In the genomic region with DNA sequence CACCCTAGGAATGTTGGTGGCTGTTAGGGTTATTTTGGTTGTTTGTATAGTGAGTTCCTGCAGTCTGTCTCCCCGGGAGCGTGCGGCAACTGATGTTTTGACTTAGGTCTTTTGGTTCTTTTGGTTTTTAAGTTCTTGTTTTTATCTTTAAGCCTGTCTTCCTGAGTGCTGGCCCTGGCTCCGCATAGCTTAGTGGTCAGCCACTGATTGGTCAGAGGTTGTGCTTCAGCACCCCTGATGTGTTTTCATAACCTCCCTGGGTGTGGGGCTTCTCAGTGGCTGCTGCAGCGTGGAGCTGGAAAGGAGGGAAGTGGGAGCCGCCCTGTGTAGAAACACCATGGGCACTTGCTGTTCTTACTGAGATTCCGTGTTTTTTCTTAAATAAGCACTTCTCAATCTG, we compare ENCODE assay signal across 37 cellular contexts. TPM values are rescaled to one million over a fixed set of nuclear protein-coding genes. Genes with fewer than 3 reads are reported as not detected.
DNase-seq lines count a peak whose midpoint lies in the region; ATAC-seq and TF ChIP-seq lines count a peak whose summit lies in the region.
"Had no signal": no experiment of that assay in that cellular context is flagged by ENCODE, and none has a peak within 500 bp of the region (broad histone marks: within the 10 kb centered on the region; RNA-seq: fewer than 3 reads in every experiment).

No MANE protein-coding gene starts in this region.

- POLR2A ChIA-PET in IMR-90 (lab: Charles Lee; ENCODE audit: unreplicated experiment), result no interaction called here

- H3K79me1 ChIP-seq in IMR-90 (ENCODE audit: low read depth in 1 of 2, low read length in 2 of 2), result peaks cover 29 to 52% of the 10 kb centered on the region in 2 experiments

- no peak overlapping the region for H2BK20ac ChIP-seq in IMR-90 (ENCODE audit: low read depth, low read length)

- H2BK15ac ChIP-seq in IMR-90 (ENCODE audit: low read depth, low read length), result no peak overlapping the region

- no peaks in the 10 kb centered on the region for H4K20me1 ChIP-seq in IMR-90 (ENCODE audit: insufficient read depth, low read length)

- CTCF ChIA-PET in IMR-90 (lab: Yijun Ruan, JAX), result interaction anchor here (0.7 kb wide), 1 partner anchor 8 kb away, joined by 4 read pairs; no protein-coding TSS in a partner anchor

- H4K8ac ChIP-seq in IMR-90 (ENCODE audit: low read depth in 2 of 2, low read length in 2 of 2), result no peak overlapping the region

- no peak overlapping the region for H3K4ac ChIP-seq in IMR-90 (ENCODE audit: low read depth, low read length)

- no peak overlapping the region for H2BK120ac ChIP-seq in IMR-90 (ENCODE audit: low read depth, low read length)

- WGBS in IMR-90 (ENCODE audit: extremely low coverage in 2 of 2, insufficient read length in 1 of 2), 2 experiments, result no CpG with 5 or more reads among the region's 7 CpGs

- H3K18ac ChIP-seq in IMR-90 (ENCODE audit: low read depth, low read length), result no peak overlapping the region

- peaks cover 40% of the 10 kb centered on the region for H3K36me3 ChIP-seq in IMR-90 (ENCODE audit: control insufficient read depth, insufficient read depth, low read length)
- H3K36me3 ChIP-seq in brain microvascular endothelial cell (replicated peaks), result peaks cover 35% of the 10 kb centered on the region

- H4K5ac ChIP-seq in IMR-90 (ENCODE audit: low read depth, low read length), result no peak overlapping the region

- dilution Hi-C loops in IMR-90 (cut with HindIII; ENCODE audit: low sequenced_read_pairs, unreplicated experiment), result no loop called here

- peak; percentile 33; the same call in 1 of the 2 replicates for ATAC-seq in IMR-90 (ENCODE audit: low read depth)
- no peak for ATAC-seq in HG03520 (IDR thresholded peaks at IDR 0.05; ENCODE audit: unreplicated experiment)
- ATAC-seq: activated CD4-positive, CD25-positive, alpha-beta regulatory T cell treated with anti-CD3 and anti-CD28 coated beads, Interleukin-2, amount 50 U/mL, for 24 hours; CD8-positive, alpha-beta T cell; foreskin keratinocyte; mucosa of descending colon; natural killer cell treated with Interleukin-12 subunit alpha and Interleukin-12 subunit beta and Interleukin-15 and Interleukin-18, amount 100 ng/mL, for 72 hours; Right ventricle myocardium inferior; SK-N-SH treated with all-trans-retinoic acid at 6 μM for 48 hours had no signal

- in situ Hi-C loops in IMR-90 (cut with MboI; ENCODE audit: low sequenced_read_pairs), result no loop called here
- in situ Hi-C loops in brain microvascular endothelial cell (cut with HindIII; ENCODE audit: low pct_ligation_motif_present, low sequenced_read_pairs), result no loop called here

- no peak overlapping the region for H3K4me2 ChIP-seq in IMR-90 (ENCODE audit: low read depth, low read length)
- H3K4me2 ChIP-seq: PC-9 had no signal

- H3K27ac ChIP-seq in IMR-90 (ENCODE audit: insufficient read depth, low read length) (no peak overlapping the region), brain microvascular endothelial cell (no peak overlapping the region)
- H3K27ac ChIP-seq: adrenal gland, cardiac muscle cell, foreskin keratinocyte, heart left ventricle, parathyroid adenoma, PC-9, right atrium auricular region, stomach, transverse colon had no signal

- no peak overlapping the region for H3K23ac ChIP-seq in IMR-90 (ENCODE audit: low read depth, low read length)

- H2AK5ac ChIP-seq in IMR-90 (ENCODE audit: low read depth, low read length), result no peak overlapping the region

- no peak for TF ChIP-seq POLR2A in IMR-90 (IDR thresholded peaks at IDR 0.05; ENCODE audit: low read depth, low read length)

- intact Hi-C loops in IMR-90 (cut with micrococcal nuclease), result no loop called here

- H3K4me1 ChIP-seq in IMR-90 (ENCODE audit: control insufficient read depth, insufficient read depth, low read length), result peaks cover 3% of the 10 kb centered on the region; the same call in 1 of the 2 replicates
- H3K4me1 ChIP-seq: parathyroid adenoma had no signal

- TF ChIP-seq CTCF in IMR-90 (conservative IDR thresholded peaks at IDR 0.05; ENCODE audit: low read depth, low read length), result no peak
- no peak for TF ChIP-seq CTCF in brain microvascular endothelial cell (IDR thresholded peaks at IDR 0.05; ENCODE audit: low read depth, low read length, missing control alignments)
- TF ChIP-seq CTCF in GM20000 (IDR thresholded peaks at IDR 0.05; ENCODE audit: extremely low read depth, missing control alignments), result no peak

- no peak for DNase-seq in IMR-90
- peak; percentile 77 for DNase-seq in brain microvascular endothelial cell
- peak; percentile 95 for DNase-seq in iris pigment epithelial cell (ENCODE audit: low read depth)
- peak; percentile 9 for DNase-seq in renal cortical epithelial cell (ENCODE audit: low read depth)
- DNase-seq in GM20000 (ENCODE audit: low spot score), result no peak
- no peak for DNase-seq in activated CD4-positive, CD25-positive, alpha-beta regulatory T cell treated with anti-CD3 and anti-CD28 coated beads, Interleukin-2, amount 50 U/mL, for 72 hours
- no peak for DNase-seq in NCI-H526 treated with DMSO at 0.1 percent for 48 hours (lab: John Stamatoyannopoulos, UW)
- DNase-seq: ACHN; activated CD4-positive, alpha-beta memory T cell treated with anti-CD3 and anti-CD28 coated beads for 36 hours; activated naive CD4-positive, alpha-beta T cell treated with Interleukin-2 at 50 U/mL for 16 hours; adrenal gland; CD8-positive, alpha-beta T cell; cortex of kidney; DMS 273 treated with DMSO at 0.1 percent for 48 hours; effector memory CD4-positive, alpha-beta T cell; EL; foreskin keratinocyte; H7; heart left ventricle; Karpas-422; kidney; mucosa of descending colon; NCI-H146; NCI-H226; NCI-H69; PC-9; stomach; transverse colon had no signal

- H3K14ac ChIP-seq in IMR-90 (replicated peaks; ENCODE audit: low read depth, low read length), result no peak overlapping the region

- no peak overlapping the region for H4K91ac ChIP-seq in IMR-90 (ENCODE audit: insufficient read depth, low read depth, low read length)

- H3K9me1 ChIP-seq in IMR-90 (ENCODE audit: insufficient read depth, low read length), result peaks cover 7% of the 10 kb centered on the region

- TF ChIP-seq RAD21 in IMR-90 (IDR thresholded peaks at IDR 0.05; ENCODE audit: low read length), result no peak

- H2AK9ac ChIP-seq in IMR-90 (replicated peaks; ENCODE audit: low read depth, low read length, poor library complexity), result no peak overlapping the region

- H3K4me3 ChIP-seq in IMR-90 (ENCODE audit: insufficient read depth, low read depth, low read length) (no peak overlapping the region), brain microvascular endothelial cell (ENCODE audit: low read depth, low read length) (no peak overlapping the region)
- H3K4me3 ChIP-seq: adrenal gland, cardiac muscle cell, heart left ventricle, lung, mucosa of descending colon, PC-9, right atrium auricular region, stomach, transverse colon had no signal

- no TSS peak for BruUV-seq in IMR-90 (replicated peaks; lab: Mats Ljungman, UMichigan)

- H3K56ac ChIP-seq in IMR-90 (ENCODE audit: extremely low read depth, insufficient read depth, low read length), result no peak overlapping the region

- H2AFZ ChIP-seq in IMR-90 (replicated peaks; ENCODE audit: low read length, poor library complexity), result no peak overlapping the region
- H2AFZ ChIP-seq: parathyroid adenoma, PC-9 had no signal

- no peaks in the 10 kb centered on the region for H3K9me3 ChIP-seq in IMR-90 (ENCODE audit: control insufficient read depth, insufficient read depth, low read length)
- H3K9me3 ChIP-seq: adrenal gland, heart left ventricle, mucosa of descending colon, right atrium auricular region, stomach, transverse colon had no signal

- H3K9ac ChIP-seq in IMR-90 (ENCODE audit: low read depth, low read length), result no peak overlapping the region
- H3K9ac ChIP-seq: parathyroid adenoma had no signal

- H3K27me3 ChIP-seq in IMR-90 (ENCODE audit: control insufficient read depth, insufficient read depth, low read length) (no peaks in the 10 kb centered on the region), brain microvascular endothelial cell (replicated peaks) (no peaks in the 10 kb centered on the region)
- H3K27me3 ChIP-seq: adrenal gland, cardiac muscle cell, foreskin keratinocyte, heart left ventricle, right atrium auricular region, stomach, transverse colon had no signal

- no peak overlapping the region for H2BK5ac ChIP-seq in IMR-90 (ENCODE audit: low read depth, low read length, poor library complexity, severe bottlenecking)

TF ChIP-seq in IMR-90, 13 proteins besides CTCF, POLR2A, EP300 and RAD21 (continues in another document):
- TF ChIP-seq RCOR1 (IDR thresholded peaks at IDR 0.05; ENCODE audit: insufficient replicate concordance, low read length) (no peak), CHD1 (IDR thresholded peaks at IDR 0.05; ENCODE audit: low read depth, low read length) (no peak), CEBPB (IDR thresholded peaks at IDR 0.05; ENCODE audit: low read depth, low read length) (no peak), MAFK (IDR thresholded peaks at IDR 0.05; ENCODE audit: low read depth, low read length) (no peak), SMC3 (IDR thresholded peaks at IDR 0.05; ENCODE audit: low read depth, low read length) (no peak), MAZ (IDR thresholded peaks at IDR 0.05; ENCODE audit: borderline replicate concordance, low read depth, low read length) (no peak), RFX5 (IDR thresholded peaks at IDR 0.05; ENCODE audit: low read depth, low read length) (no peak), FOS (IDR thresholded peaks at IDR 0.05; ENCODE audit: low read depth, low read length) (no peak), NFE2L2 (IDR thresholded peaks at IDR 0.05; ENCODE audit: low read depth, low read length) (no peak)
- TF ChIP-seq, protein P1, sequence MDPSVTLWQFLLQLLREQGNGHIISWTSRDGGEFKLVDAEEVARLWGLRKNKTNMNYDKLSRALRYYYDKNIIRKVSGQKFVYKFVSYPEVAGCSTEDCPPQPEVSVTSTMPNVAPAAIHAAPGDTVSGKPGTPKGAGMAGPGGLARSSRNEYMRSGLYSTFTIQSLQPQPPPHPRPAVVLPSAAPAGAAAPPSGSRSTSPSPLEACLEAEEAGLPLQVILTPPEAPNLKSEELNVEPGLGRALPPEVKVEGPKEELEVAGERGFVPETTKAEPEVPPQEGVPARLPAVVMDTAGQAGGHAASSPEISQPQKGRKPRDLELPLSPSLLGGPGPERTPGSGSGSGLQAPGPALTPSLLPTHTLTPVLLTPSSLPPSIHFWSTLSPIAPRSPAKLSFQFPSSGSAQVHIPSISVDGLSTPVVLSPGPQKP (IDR thresholded peaks at IDR 0.05; ENCODE audit: borderline replicate concordance, low read depth, low read length), result no peak

RNA-seq across cellular contexts. Expression of a gene that starts 5.1 kb away (rescaled TPM):
- 21.7 and 26.4 TPM in 2 replicates for total RNA-seq in IMR-90 (2012; rRNA removed)
- polyA plus RNA-seq in IMR-90 (2012; rRNA removed), result 31.8 and 33.0 TPM in 2 replicates
- 16.8 and 23.0 TPM in 2 replicates for polyA plus RNA-seq in IMR-90 (2012; cell fraction: cytosol; rRNA removed)
- 180 and 230 TPM in 2 replicates for polyA plus RNA-seq in IMR-90 (2012; cell fraction: nucleus; rRNA removed; ENCODE audit: low replicate concordance)
- total RNA-seq in renal cortical epithelial cell, result 40.3 and 66.2 TPM in 2 replicates

RNA-seq across cellular contexts. Expression of a gene that starts 5.1 kb away (rescaled TPM):
- 10.8 and 13.6 TPM in 2 replicates for total RNA-seq in IMR-90 (2012; rRNA removed)
- polyA plus RNA-seq in IMR-90 (2012; rRNA removed), result 5.1 and 5.5 TPM in 2 replicates
- polyA plus RNA-seq in IMR-90 (2012; cell fraction: cytosol; rRNA removed), result 0.81 and 2.2 TPM in 2 replicates
- polyA plus RNA-seq in IMR-90 (2012; cell fraction: nucleus; rRNA removed; ENCODE audit: low replicate concordance), result 1.3 and 7.3 TPM in 2 replicates
- 17.5 and 47.5 TPM in 2 replicates for total RNA-seq in renal cortical epithelial cell

Comparison
In these comparisons a context has a peak if more than half of its experiments do, and no peak if none do; other contexts are left out.
1. DNase-seq: peak in brain microvascular endothelial cell (single experiment), iris pigment epithelial cell (single experiment) and renal cortical epithelial cell (single experiment); none in IMR-90 (single experiment), GM20000 (single experiment), activated CD4-positive, CD25-positive, alpha-beta regulatory T cell treated with anti-CD3 and anti-CD28 coated beads, Interleukin-2, amount 50 U/mL, for 72 hours (single experiment) and NCI-H526 treated with DMSO at 0.1 percent for 48 hours (single experiment).